ENCODE assay signal across 23 cellular contexts in the genomic region with DNA sequence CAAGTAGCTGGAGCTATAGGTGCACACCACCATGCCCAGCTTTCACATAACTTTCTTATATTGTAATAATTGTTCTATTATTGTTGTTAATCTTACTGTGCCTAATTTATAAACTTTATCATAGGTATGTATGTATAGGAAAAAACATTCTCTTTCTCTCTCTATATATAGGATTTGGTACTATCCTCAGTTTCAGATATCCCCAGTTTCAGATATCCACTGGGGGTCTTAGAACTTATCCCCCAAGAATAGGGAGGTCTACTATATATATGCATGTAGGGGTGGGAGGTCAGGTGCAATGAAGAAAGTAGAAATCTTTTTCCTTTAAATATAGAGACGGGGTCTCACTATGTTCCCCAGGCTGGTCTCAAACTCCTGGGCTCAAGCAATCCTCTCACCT.
"Had no signal": no experiment of that assay in that cellular context is flagged by ENCODE, and none has a peak within 500 bp of the region (broad histone marks: within the 10 kb centered on the region; RNA-seq: fewer than 3 reads in every experiment).

No MANE protein-coding gene starts in this region.

- H3K27ac ChIP-seq: left ventricle myocardium inferior, ovary, right atrium auricular region, skin epidermis, stomach, testis, thyroid gland, transverse colon, upper lobe of right lung had no signal

- H3K36me3 ChIP-seq: ovary had no signal

- H3K4me3 ChIP-seq: left ventricle myocardium inferior, lung, mucosa of descending colon, ovary, right atrium auricular region, skin epidermis, stomach, testis, thyroid gland, transverse colon, upper lobe of right lung had no signal

- H3K9me3 Mint-ChIP-seq: naive thymus-derived CD4-positive, alpha-beta T cell; natural killer cell treated with Interleukin-12 subunit alpha and Interleukin-12 subunit beta and Interleukin-15 and Interleukin-18, amount 100 ng/mL, for 72 hours; stimulated activated naive B cell treated with anti-CD40 and anti-IgM and Interleukin-4, amounts not matched to agents 10 μg/mL and 1 μg/mL and 100 μg/mL, for 72 hours had no signal

- DNase-seq: islet precursor cell; left ventricle myocardium inferior; midbrain; mucosa of descending colon; naive thymus-derived CD4-positive, alpha-beta T cell; ovary; stimulated activated CD4-positive, alpha-beta T cell treated with anti-CD3 and anti-CD28 coated beads, Interleukin-12 subunit alpha, Interleukin-12 subunit beta, amount 100 ng/mL, for 4 hours; stimulated activated CD4-positive, alpha-beta T cell treated with anti-CD3 and anti-CD28 coated beads, Interleukin-15, amount 100 ng/mL, for 24 hours; stimulated activated CD4-positive, alpha-beta T cell treated with anti-CD3 and anti-CD28 coated beads, Interleukin-2, amount 100 ng/mL, for 24 hours; stimulated activated CD4-positive, alpha-beta T cell treated with anti-CD3 and anti-CD28 coated beads, Interleukin-4, amount 100 ng/mL, for 1 hour; stimulated activated naive B cell treated with anti-CD40 and anti-IgM and Interleukin-4, amounts not matched to agents 10 μg/mL and 1 μg/mL and 100 μg/mL, for 72 hours; stimulated activated naive CD8-positive, alpha-beta T cell treated with anti-CD3 and anti-CD28 coated beads, Interleukin-15, Interleukin-2, amounts not matched to agents 100 U/mL and 50 U/mL, for 24 hours; stomach; testis; thyroid gland; transverse colon; upper lobe of right lung had no signal

- H3K27me3 ChIP-seq: ovary, right atrium auricular region, stomach, testis, thyroid gland, transverse colon, upper lobe of right lung had no signal

- H3K27me3 Mint-ChIP-seq: naive thymus-derived CD4-positive, alpha-beta T cell; natural killer cell treated with Interleukin-12 subunit alpha and Interleukin-12 subunit beta and Interleukin-15 and Interleukin-18, amount 100 ng/mL, for 72 hours; progenitor cell of endocrine pancreas; stimulated activated naive B cell treated with anti-CD40 and anti-IgM and Interleukin-4, amounts not matched to agents 10 μg/mL and 1 μg/mL and 100 μg/mL, for 72 hours had no signal

- H3K27ac Mint-ChIP-seq: natural killer cell treated with Interleukin-12 subunit alpha and Interleukin-12 subunit beta and Interleukin-15 and Interleukin-18, amount 100 ng/mL, for 72 hours; progenitor cell of endocrine pancreas had no signal

- H3K9me3 ChIP-seq: left ventricle myocardium inferior, mucosa of descending colon, ovary, right atrium auricular region, stomach, testis, thyroid gland, transverse colon, upper lobe of right lung had no signal

- ATAC-seq: mucosa of descending colon; naive thymus-derived CD4-positive, alpha-beta T cell; natural killer cell treated with Interleukin-12 subunit alpha and Interleukin-12 subunit beta and Interleukin-15 and Interleukin-18, amount 100 ng/mL, for 72 hours; sciatic nerve; stimulated activated naive B cell treated with anti-CD40 and anti-IgM and Interleukin-4, amounts not matched to agents 10 μg/mL and 1 μg/mL and 100 μg/mL, for 72 hours; stimulated activated naive CD8-positive, alpha-beta T cell treated with anti-CD3 and anti-CD28 coated beads, Interleukin-15, Interleukin-2, amounts not matched to agents 100 U/mL and 50 U/mL, for 24 hours had no signal

- H3K4me1 ChIP-seq: right atrium auricular region, testis, upper lobe of right lung had no signal

- H3K4me3 Mint-ChIP-seq: naive thymus-derived CD4-positive, alpha-beta T cell; natural killer cell treated with Interleukin-12 subunit alpha and Interleukin-12 subunit beta and Interleukin-15 and Interleukin-18, amount 100 ng/mL, for 72 hours; stimulated activated naive B cell treated with anti-CD40 and anti-IgM and Interleukin-4, amounts not matched to agents 10 μg/mL and 1 μg/mL and 100 μg/mL, for 72 hours had no signal
